In the genomic region with DNA sequence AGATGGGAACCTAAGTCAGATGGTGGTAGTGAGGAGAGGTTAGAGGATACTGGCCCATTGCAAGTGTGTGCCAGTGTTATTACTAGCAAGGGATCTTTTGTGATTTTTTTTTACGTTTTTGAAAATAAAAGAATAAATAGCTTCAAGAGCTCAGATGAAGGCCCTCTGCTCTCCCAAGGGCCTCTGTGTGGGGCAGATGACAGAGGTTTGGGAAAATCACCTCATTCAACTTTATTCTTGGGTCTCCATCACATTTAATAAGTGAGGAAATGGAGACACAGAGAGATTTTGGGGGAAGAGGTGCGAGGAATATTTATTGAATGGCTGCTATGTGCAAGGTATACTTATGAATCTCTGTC, we compare ENCODE assay signal across 7 cellular contexts. TPM values are rescaled to one million over a fixed set of nuclear protein-coding genes. Genes with fewer than 3 reads are reported as not detected.
A peak's percentile ranks its signal among the peaks of the same experiment; 100 is the strongest.
DNase-seq lines count a peak whose midpoint lies in the region; FAIRE-seq and TF ChIP-seq lines count a peak whose summit lies in the region.

No MANE protein-coding gene starts in this region.

- no peaks in the 10 kb centered on the region for H3K9me3 ChIP-seq in CD4-positive, alpha-beta memory T cell (ENCODE audit: control insufficient read depth in 1 of 2, low read length in 2 of 2)
- H3K9me3 ChIP-seq in OCI-LY3 (ENCODE audit: insufficient read depth, low read length), result no peaks in the 10 kb centered on the region
- no peaks in the 10 kb centered on the region for H3K9me3 ChIP-seq in spleen

- peak overlapping the region; percentile 77 for H3K9ac ChIP-seq in OCI-LY3 (ENCODE audit: low read length)

- H3K27ac ChIP-seq in CD4-positive, alpha-beta memory T cell (ENCODE audit: low read depth, low read length), result peak overlapping the region; percentile 66
- peak overlapping the region; percentile 94 for H3K27ac ChIP-seq in OCI-LY3 (ENCODE audit: low read length)
- H3K27ac ChIP-seq in dorsolateral prefrontal cortex, result peak overlapping the region in 53 of 59 donors; percentile 57 to 95 (median 89)
- peak overlapping the region in 6 of 8 donors; percentile 3 to 96 (median 92) for H3K27ac ChIP-seq in spleen

- no peaks in the 10 kb centered on the region for H3K36me3 ChIP-seq in CD4-positive, alpha-beta memory T cell (ENCODE audit: insufficient read depth, low read length)
- H3K36me3 ChIP-seq in OCI-LY3 (replicated peaks; ENCODE audit: low read depth, low read length) (no peaks in the 10 kb centered on the region), spleen (no peaks in the 10 kb centered on the region)

- no peak for TF ChIP-seq CTCF in OCI-LY3 (IDR thresholded peaks at IDR 0.05; ENCODE audit: low read depth, low read length)
- peak in 16 of 56 donors; percentile 1 to 42 (median 8) for TF ChIP-seq CTCF in dorsolateral prefrontal cortex (IDR thresholded peaks at IDR 0.05 in 54 of 56, conservative IDR thresholded peaks at IDR 0.05 in 2 of 56; ENCODE audit: low read depth in 1 of 56, partially characterized antibody in 56 of 56)
- TF ChIP-seq CTCF in spleen (IDR thresholded peaks at IDR 0.05 in 8 of 11, conservative IDR thresholded peaks at IDR 0.05 in 3 of 11), result peak in 4 of 11 experiments; percentile 1 to 61 (median 30)

- H3K27ac Mint-ChIP-seq in CD4-positive, alpha-beta memory T cell, result peak overlapping the region; percentile 89 to 97 (median 96)

- H3K9me3 Mint-ChIP-seq in CD4-positive, alpha-beta memory T cell, result no peaks in the 10 kb centered on the region

- H3K4me1 ChIP-seq in CD4-positive, alpha-beta memory T cell (ENCODE audit: insufficient read depth, low read length), result peaks cover 56% of the 10 kb centered on the region
- H3K4me1 ChIP-seq in OCI-LY3 (ENCODE audit: low read length), result peaks cover 76% of the 10 kb centered on the region
- H3K4me1 ChIP-seq in spleen, result peaks cover 45 to 59% (median 56%) of the 10 kb centered on the region in 6 donors

- CTCF ChIA-PET in CD4-positive, alpha-beta memory T cell (lab: Charles Lee; ENCODE audit: partially characterized antibody), result interaction anchor here (0.6 to 11.6 kb wide), 32 partner anchors 12 to 239 kb away, joined by 3 to 254 read pairs (median 6); a partner anchor contains a TSS

- WGBS in spleen, 5 donors, result 42 to 53% (median 49%) methylated on average over 2 of the region's 2 CpGs

- FAIRE-seq in HTR-8/SVneo (lab: Jason Lieb, UNC), result no peak

- no peaks in the 10 kb centered on the region for H3K27me3 Mint-ChIP-seq in CD4-positive, alpha-beta memory T cell

- H3K4me2 ChIP-seq in OCI-LY3 (ENCODE audit: low read length), result peak overlapping the region; percentile 78

- peaks cover 37 to 61% (median 48%) of the 10 kb centered on the region in 4 donors for H3K4me1 Mint-ChIP-seq in CD4-positive, alpha-beta memory T cell

- no peaks in the 10 kb centered on the region for H3K79me2 ChIP-seq in OCI-LY3 (ENCODE audit: low read length)

- H3K4me3 ChIP-seq in CD4-positive, alpha-beta memory T cell (ENCODE audit: low read length in 2 of 2), result no peak overlapping the region
- H3K4me3 ChIP-seq in OCI-LY3 (ENCODE audit: low read length), result no peak overlapping the region
- H3K4me3 ChIP-seq in dorsolateral prefrontal cortex, result peak overlapping the region in 4 of 59 donors; percentile 0 to 25 (median 8)
- H3K4me3 ChIP-seq in spleen, result no peak overlapping the region

- no peaks in the 10 kb centered on the region for H3K36me3 Mint-ChIP-seq in CD4-positive, alpha-beta memory T cell

- intact Hi-C loops in CD4-positive, alpha-beta memory T cell (cut with micrococcal nuclease), result loop anchor here (1.0 to 5.0 kb wide), 9 partner anchors 26 to 180 kb away; a partner anchor contains a TSS
- intact Hi-C loops in dorsolateral prefrontal cortex (cut with DNase I) (loop anchor here (2.0 to 5.0 kb wide), 5 partner anchors 60 to 319 kb away; a partner anchor contains a TSS), spleen (cut with DNase I; ENCODE audit: low total_unique reads) (loop anchor here (5.0 to 10.0 kb wide), 3 partner anchors 64 to 182 kb away; no protein-coding TSS in a partner anchor)

- DNase-seq in CD4-positive, alpha-beta memory T cell, result no peak
- DNase-seq in dorsolateral prefrontal cortex (no peak), spleen (no peak), NCI-H446 treated with DMSO at 0.1 percent for 48 hours (lab: John Stamatoyannopoulos, UW) (no peak), HTR-8/SVneo (ENCODE audit: insufficient read length, low spot score) (no peak), NCI-H526 (lab: John Stamatoyannopoulos, UW) (no peak)

- peak overlapping the region in 6 of 8 donors; percentile 58 to 76 (median 68) for H3K4me3 Mint-ChIP-seq in CD4-positive, alpha-beta memory T cell

- H2AFZ ChIP-seq in OCI-LY3 (ENCODE audit: low read depth, low read length), result no peak overlapping the region

- POLR2A ChIA-PET in CD4-positive, alpha-beta memory T cell (lab: Charles Lee; ENCODE audit: partially characterized antibody), result interaction anchor here (1.0 to 62.9 kb wide), 5 partner anchors 36 to 144 kb away, joined by 3 to 5577 read pairs (median 11); a partner anchor contains a TSS

- no peaks in the 10 kb centered on the region for H3K27me3 ChIP-seq in CD4-positive, alpha-beta memory T cell (ENCODE audit: insufficient read depth, low read length)
- H3K27me3 ChIP-seq in OCI-LY3 (ENCODE audit: low read depth, low read length), result no peaks in the 10 kb centered on the region
- no peaks in the 10 kb centered on the region for H3K27me3 ChIP-seq in dorsolateral prefrontal cortex
- no peaks in the 10 kb centered on the region for H3K27me3 ChIP-seq in spleen (replicated peaks in 1 of 7)

- no peaks in the 10 kb centered on the region for H4K20me1 ChIP-seq in OCI-LY3 (ENCODE audit: insufficient read depth, low read length)

- TF ChIP-seq POLR2A in spleen (IDR thresholded peaks at IDR 0.05), result no peak

RNA-seq across cellular contexts. Expression of a gene that starts 10.1 kb away (rescaled TPM):
- total RNA-seq in CD4-positive, alpha-beta memory T cell, result 100 to 1,000 TPM; 174 to 181 TPM
- polyA plus RNA-seq in CD4-positive, alpha-beta memory T cell, result 10 to 100 TPM in 1 of 2 donors, 1 to 10 TPM in 1; 7.8 to 14.4 TPM
- total RNA-seq in dorsolateral prefrontal cortex (10 to 100 TPM in 57 of 120 experiments, 1 to 10 TPM in 63; 3.8 to 25.3 (median 9.8) TPM), spleen (10 to 100 TPM; 11.9 to 29.2 (median 22.4) TPM)
- polyA plus RNA-seq in spleen, result 10 to 100 TPM in 2 of 3 donors, 1 to 10 TPM in 1; 8.6 to 13.0 (median 10.2) TPM

RNA-seq across cellular contexts. Expression of a gene that starts 59.8 kb away (rescaled TPM):
- 100 to 1,000 TPM; 194 to 201 TPM for total RNA-seq in CD4-positive, alpha-beta memory T cell
- polyA plus RNA-seq in CD4-positive, alpha-beta memory T cell, result 10 to 100 TPM; 15.4 to 17.8 TPM
- 100 to 1,000 TPM in 2 of 120 experiments, 10 to 100 TPM in 118; 18.7 to 119 (median 39.5) TPM for total RNA-seq in dorsolateral prefrontal cortex
- total RNA-seq in spleen, result 10 to 100 TPM; 33.4 to 53.0 (median 40.5) TPM
- polyA plus RNA-seq in spleen, result 10 to 100 TPM; 12.6 to 29.4 (median 27.7) TPM

Comparison
In these comparisons a context has a peak if more than half of its experiments do, and no peak if none do; other contexts are left out.
1. RNA of a gene that starts 10.1 kb away (total RNA-seq): 174 to 181 TPM in CD4-positive, alpha-beta memory T cell; 11.9 to 29.2 TPM in spleen and 3.8 to 25.3 TPM in dorsolateral prefrontal cortex; every median in the first group is over 4 times any median in the second.
2. Peak in every context shown above with its lines, with median percentiles within 50 percentile points of each other: H3K27ac ChIP-seq.